8 cellular contexts compared by ENCODE assay signal in genomic region chr6:2245103-2245953, GRCh38. TPM values are rescaled to one million over a fixed set of nuclear protein-coding genes. Genes with fewer than 3 reads are reported as not detected.
A peak's percentile ranks its signal among the peaks of the same experiment; 100 is the strongest.
DNase-seq lines count a peak whose midpoint lies in the region; ATAC-seq and TF ChIP-seq lines count a peak whose summit lies in the region.

GMDS (minus strand) TSS chr6:2245605.

- H3K27ac ChIP-seq in SJSA1: peak within 1 kb of the TSS; percentile 49
- H3K27ac ChIP-seq in foreskin keratinocyte: peak within 1 kb of the TSS; percentile 81

- H3K27me3 ChIP-seq in SJSA1 (replicated peaks) (no peaks in the 10 kb centered on the region), foreskin keratinocyte (no peaks in the 10 kb centered on the region), neuron (ENCODE audit: insufficient read depth, low read length) (no peaks in the 10 kb centered on the region)

- peak within 1 kb of the TSS; percentile 95 for H2AFZ ChIP-seq in neuron (ENCODE audit: low read depth, low read length)

- DNase-seq in ELR (ENCODE audit: low read depth) (peak; percentile 88), GOT3 (lab: John Stamatoyannopoulos, UW) (peak; percentile 50), LNCaP clone FGC (ENCODE audit: low read depth) (no peak), SJSA1 (ENCODE audit: low read depth in 1 of 2, low spot score in 2 of 2) (peak; percentile 82 to 95), foreskin keratinocyte (peak; percentile 50 to 61), stromal cell of bone marrow (ENCODE audit: low read depth) (peak; percentile 83)
- DNase-seq in activated gamma-delta T cell treated with anti-CD3 and anti-CD28 coated beads, Interleukin-2, amount 50 U/mL, for 16 hours (ENCODE audit: low read depth): peak; percentile 62

- H3K4me1 ChIP-seq in SJSA1 (replicated peaks) (peaks cover 17% of the 10 kb centered on the region), foreskin keratinocyte (peaks cover 3% of the 10 kb centered on the region), neuron (ENCODE audit: insufficient read depth, low read length) (peaks cover 13% of the 10 kb centered on the region)

- ATAC-seq in foreskin keratinocyte: peak; percentile 93

- H3K36me3 ChIP-seq in SJSA1 (peaks cover 7% of the 10 kb centered on the region), neuron (ENCODE audit: insufficient read depth, low read length) (no peaks in the 10 kb centered on the region)

- H3K9me3 ChIP-seq in SJSA1 (replicated peaks) (peaks cover 3% of the 10 kb centered on the region; the same call in 1 of the 2 replicates), neuron (ENCODE audit: low read length) (no peaks in the 10 kb centered on the region)

- H3K4me3 ChIP-seq in LNCaP clone FGC (ENCODE audit: low read depth, low read length): peak within 1 kb of the TSS; percentile 88
- peak within 1 kb of the TSS; percentile 99 for H3K4me3 ChIP-seq in SJSA1
- peak within 1 kb of the TSS; percentile 82 for H3K4me3 ChIP-seq in neuron (ENCODE audit: low read length)

- no peak for TF ChIP-seq CTCF in LNCaP clone FGC (IDR thresholded peaks at IDR 0.05; ENCODE audit: control insufficient read depth, extremely low read depth, insufficient read depth)
- TF ChIP-seq CTCF in foreskin keratinocyte (conservative IDR thresholded peaks at IDR 0.05): peak; percentile 21

RNA-seq across cellular contexts. Expression of gene GMDS, which starts in this region (rescaled TPM):
- 7.9 and 42.1 TPM in 2 replicates for total RNA-seq in SJSA1 (2014; rRNA removed; shearing (Covaris generic))
- total RNA-seq in foreskin keratinocyte: 16.7 and 17.2 TPM in 2 replicates
- 21.9 and 23.5 TPM in 2 replicates for polyA plus RNA-seq in foreskin keratinocyte
